ENCODE assay signal across 16 cellular contexts in the genomic region with DNA sequence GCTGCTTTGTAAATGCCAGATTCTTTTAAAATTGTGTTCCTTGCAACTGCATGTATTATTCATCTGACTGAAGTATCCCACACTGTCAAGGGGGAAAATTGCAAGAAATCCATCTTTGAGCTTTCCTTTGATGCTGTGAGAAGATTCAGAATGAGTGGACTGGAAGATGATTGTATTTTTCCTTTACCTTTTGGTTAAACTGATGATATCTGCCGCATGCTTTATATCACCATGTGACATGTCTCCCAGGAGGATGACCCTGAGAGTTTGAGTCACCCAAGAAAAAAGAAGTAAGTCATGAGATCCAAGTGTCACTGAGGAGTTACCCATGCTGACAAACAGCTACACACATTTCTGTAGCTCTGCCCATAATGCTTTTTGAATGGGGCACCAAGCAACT.
A peak's percentile ranks its signal among the peaks of the same experiment; 100 is the strongest.
DNase-seq lines count a peak whose midpoint lies in the region; ATAC-seq and TF ChIP-seq lines count a peak whose summit lies in the region.
"Had no signal": no experiment of that assay in that cellular context is flagged by ENCODE, and none has a peak within 500 bp of the region (broad histone marks: within the 10 kb centered on the region; RNA-seq: fewer than 3 reads in every experiment).

No MANE protein-coding gene starts in this region.

- no peaks in the 10 kb centered on the region for H3K27me3 Mint-ChIP-seq in activated naive CD4-positive, alpha-beta T cell treated with anti-CD3 and anti-CD28 coated beads, Interleukin-2, amount 50 U/mL, for 24 hours
- peaks cover 3% of the 10 kb centered on the region for H3K27me3 Mint-ChIP-seq in T-helper 17 cell

- peak overlapping the region; percentile 61 for H3K4me3 Mint-ChIP-seq in activated naive CD4-positive, alpha-beta T cell treated with anti-CD3 and anti-CD28 coated beads, Interleukin-2, amount 50 U/mL, for 24 hours
- no peak overlapping the region for H3K4me3 Mint-ChIP-seq in T-helper 17 cell
- H3K4me3 Mint-ChIP-seq: immature natural killer cell, naive B cell had no signal

- no peak for DNase-seq in activated naive CD4-positive, alpha-beta T cell treated with Interleukin-2 at 50 U/mL for 16 hours
- DNase-seq in T-helper 17 cell (no peak), fibroblast of mammary gland (ENCODE audit: low read depth) (peak; percentile 90), SW 1271 (lab: John Stamatoyannopoulos, UW) (no peak), DMS53 (lab: John Stamatoyannopoulos, UW) (no peak)
- no peak for DNase-seq in stimulated activated naive CD8-positive, alpha-beta T cell treated with anti-CD3 and anti-CD28 coated beads, Interleukin-15, Interleukin-2, amounts not matched to agents 100 U/mL and 50 U/mL, for 24 hours
- DNase-seq: body of pancreas; immature natural killer cell; Karpas-422; naive B cell; Right ventricle myocardium superior; stimulated activated naive CD4-positive, alpha-beta T cell treated with Interleukin-2 at 50 U/mL for 16 hours had no signal

- ATAC-seq in T-helper 17 cell (no peak), HG03571 (IDR thresholded peaks at IDR 0.05; ENCODE audit: unreplicated experiment) (no peak)
- ATAC-seq in stimulated activated naive CD8-positive, alpha-beta T cell treated with anti-CD3 and anti-CD28 coated beads, Interleukin-15, Interleukin-2, amounts not matched to agents 100 U/mL and 50 U/mL, for 24 hours, result peak; percentile 98
- ATAC-seq: body of pancreas had no signal

- H3K4me3 ChIP-seq in fibroblast of mammary gland (ENCODE audit: control insufficient read depth, low read depth, low read length), result no peak overlapping the region
- H3K4me3 ChIP-seq: BLaER1 treated with 17β-estradiol and CSF1 and Interleukin-3, amounts not matched to agents 10 nM and 100 nM; body of pancreas; skin epidermis had no signal

- H3K9me3 Mint-ChIP-seq in activated naive CD4-positive, alpha-beta T cell treated with anti-CD3 and anti-CD28 coated beads, Interleukin-2, amount 50 U/mL, for 24 hours, result peaks cover 5% of the 10 kb centered on the region

- no peak for TF ChIP-seq CTCF in fibroblast of mammary gland (conservative IDR thresholded peaks at IDR 0.05; ENCODE audit: control insufficient read depth, insufficient read depth, low read depth, low read length)

- H3K36me3 Mint-ChIP-seq in activated naive CD4-positive, alpha-beta T cell treated with anti-CD3 and anti-CD28 coated beads, Interleukin-2, amount 50 U/mL, for 24 hours, result no peaks in the 10 kb centered on the region
- no peaks in the 10 kb centered on the region for H3K36me3 Mint-ChIP-seq in T-helper 17 cell (ENCODE audit: low read depth)
- H3K36me3 Mint-ChIP-seq: immature natural killer cell, naive B cell had no signal

- peak overlapping the region; percentile 96 for H3K27ac Mint-ChIP-seq in activated naive CD4-positive, alpha-beta T cell treated with anti-CD3 and anti-CD28 coated beads, Interleukin-2, amount 50 U/mL, for 24 hours
- peak overlapping the region; percentile 16 for H3K27ac Mint-ChIP-seq in T-helper 17 cell
- H3K27ac Mint-ChIP-seq: immature natural killer cell had no signal

- no peaks in the 10 kb centered on the region for H3K9me3 ChIP-seq in T-helper 17 cell (ENCODE audit: control insufficient read depth, low read length, poor library complexity, severe bottlenecking)
- H3K9me3 ChIP-seq: BLaER1 treated with 17β-estradiol and CSF1 and Interleukin-3, amounts not matched to agents 10 nM and 100 nM; body of pancreas had no signal

- H3K4me1 Mint-ChIP-seq in activated naive CD4-positive, alpha-beta T cell treated with anti-CD3 and anti-CD28 coated beads, Interleukin-2, amount 50 U/mL, for 24 hours, result peaks cover 32% of the 10 kb centered on the region
- no peaks in the 10 kb centered on the region for H3K4me1 Mint-ChIP-seq in T-helper 17 cell
- H3K4me1 Mint-ChIP-seq: immature natural killer cell, naive B cell had no signal
